In genomic region chr7:134140889-134141867, GRCh38 we compare ENCODE assay signal across 8 cellular contexts. TPM values are rescaled to one million over a fixed set of nuclear protein-coding genes. Genes with fewer than 3 reads are reported as not detected.
DNase-seq lines count a peak whose midpoint lies in the region; ATAC-seq and TF ChIP-seq lines count a peak whose summit lies in the region.

No MANE protein-coding gene starts in this region.

- H3K27ac ChIP-seq in HEK293 (ENCODE audit: extremely low read depth, low read depth, low read length) (no peak overlapping the region), mesendoderm (ENCODE audit: low read depth, low read length) (no peak overlapping the region)

- H3K36me3 ChIP-seq in HEK293 (ENCODE audit: control insufficient read depth in 2 of 2, insufficient read depth in 1 of 2, low read length in 2 of 2) (no peaks in the 10 kb centered on the region), endocrine pancreas (ENCODE audit: control insufficient read depth, insufficient read depth, low read length) (no peaks in the 10 kb centered on the region), mesendoderm (ENCODE audit: control insufficient read depth, insufficient read depth, low read length) (no peaks in the 10 kb centered on the region)

- H3K9me3 ChIP-seq in HEK293 (ENCODE audit: control insufficient read depth, insufficient read depth, low read depth, low read length): no peaks in the 10 kb centered on the region
- H3K9me3 ChIP-seq in endocrine pancreas (ENCODE audit: control insufficient read depth, low read length): no peaks in the 10 kb centered on the region

- no peak overlapping the region for H3K4me3 Mint-ChIP-seq in activated CD8-positive, alpha-beta T cell treated with anti-CD3 and anti-CD28 coated beads for 36 hours

- H4K8ac ChIP-seq in mesendoderm (ENCODE audit: low read depth, low read length): no peak overlapping the region

- no peaks in the 10 kb centered on the region for H3K36me3 Mint-ChIP-seq in activated CD8-positive, alpha-beta T cell treated with anti-CD3 and anti-CD28 coated beads for 36 hours (ENCODE audit: low read depth)

- no peaks in the 10 kb centered on the region for H3K79me1 ChIP-seq in mesendoderm (ENCODE audit: low read length)

- no CpG with 5 or more reads among the region's 18 CpGs for WGBS in mesendoderm (ENCODE audit: extremely low coverage, insufficient coverage, low lambda C conversion rate)

- no peak overlapping the region for H3K4ac ChIP-seq in mesendoderm (ENCODE audit: low read depth, low read length)

- ATAC-seq in activated CD8-positive, alpha-beta T cell treated with anti-CD3 and anti-CD28 coated beads for 36 hours: peak; percentile 97

- H3K23ac ChIP-seq in mesendoderm (ENCODE audit: low read length): no peak overlapping the region

- peak; percentile 56; the same call in 1 of the 2 replicates for TF ChIP-seq CTCF in HEK293 (tag by site-specific recombination; IDR thresholded peaks at IDR 0.05)
- TF ChIP-seq CTCF in activated CD8-positive, alpha-beta T cell treated with anti-CD3 and anti-CD28 coated beads for 36 hours (IDR thresholded peaks at IDR 0.05): peak; percentile 88

- intact Hi-C loops in activated CD8-positive, alpha-beta T cell treated with anti-CD3 and anti-CD28 coated beads for 36 hours (cut with micrococcal nuclease): no loop called here

- peak overlapping the region; percentile 21 for H3K9ac ChIP-seq in endocrine pancreas (ENCODE audit: control insufficient read depth, insufficient read depth, low read length)
- no peak overlapping the region for H3K9ac ChIP-seq in mesendoderm (ENCODE audit: low read length)

- H3K27me3 ChIP-seq in endocrine pancreas (ENCODE audit: control insufficient read depth, insufficient read depth, low read length) (no peaks in the 10 kb centered on the region), mesendoderm (ENCODE audit: insufficient read depth, low read length, poor library complexity) (no peaks in the 10 kb centered on the region)

- H3K4me3 ChIP-seq in HEK293 (ENCODE audit: low read depth, low read length): no peak overlapping the region
- H3K4me3 ChIP-seq in endocrine pancreas (ENCODE audit: control insufficient read depth, insufficient read depth, low read length): peak overlapping the region; percentile 25
- H3K4me3 ChIP-seq in mesendoderm (ENCODE audit: low read length): no peak overlapping the region

- H3K4me1 ChIP-seq in HEK293 (ENCODE audit: control insufficient read depth, insufficient read depth, low read length) (no peaks in the 10 kb centered on the region), endocrine pancreas (ENCODE audit: control insufficient read depth, insufficient read depth, low read length) (no peaks in the 10 kb centered on the region), mesendoderm (ENCODE audit: control insufficient read depth, low read depth, low read length) (no peaks in the 10 kb centered on the region)

- no peak overlapping the region for H2BK5ac ChIP-seq in mesendoderm (ENCODE audit: low read length)

- DNase-seq in NCI-H510A treated with DMSO at 0.1 percent for 48 hours (lab: John Stamatoyannopoulos, UW) (peak; percentile 12), NCI-H510A (lab: John Stamatoyannopoulos, UW) (no peak), NCI-H2081 treated with DMSO at 0.1 percent for 48 hours (lab: John Stamatoyannopoulos, UW) (peak; percentile 5), mesendoderm (peak; percentile 85)
- DNase-seq in activated CD8-positive, alpha-beta T cell treated with anti-CD3 and anti-CD28 coated beads for 36 hours: peak; percentile 79
- DNase-seq in stimulated activated CD8-positive, alpha-beta memory T cell treated with anti-CD3 and anti-CD28 coated beads, Interleukin-7, amount 100 ng/mL, for 48 hours (ENCODE audit: extremely low read depth in 1 of 2, low read depth in 1 of 2): peak; percentile 10 to 11

- H3K9me3 Mint-ChIP-seq in activated CD8-positive, alpha-beta T cell treated with anti-CD3 and anti-CD28 coated beads for 36 hours: no peaks in the 10 kb centered on the region

- H3K27me3 Mint-ChIP-seq in activated CD8-positive, alpha-beta T cell treated with anti-CD3 and anti-CD28 coated beads for 36 hours: no peaks in the 10 kb centered on the region

- no peak overlapping the region for H2AK5ac ChIP-seq in mesendoderm (ENCODE audit: low read length)

- POLR2A ChIA-PET in HEK293 (lab: Yijun Ruan, JAX): interaction anchor here (0.8 kb wide), 1 partner anchor 9 kb away, joined by 4 read pairs; no protein-coding TSS in a partner anchor
- POLR2A ChIA-PET in activated CD8-positive, alpha-beta T cell treated with anti-CD3 and anti-CD28 coated beads for 36 hours (lab: Charles Lee): no interaction called here

- CTCF ChIA-PET in HEK293 (lab: Yijun Ruan, JAX): interaction anchor here (0.5 to 2.4 kb wide), 44 partner anchors 8 to 1825 kb away, joined by 3 to 15 read pairs (median 4); partner anchors contain the start of gene LRGUK
- CTCF ChIA-PET in activated CD8-positive, alpha-beta T cell treated with anti-CD3 and anti-CD28 coated beads for 36 hours (lab: Charles Lee): interaction anchor here (0.6 to 2.4 kb wide), 35 partner anchors 9 to 706 kb away, joined by 3 to 27 read pairs (median 4); partner anchors contain the start of genes LRGUK and SLC35B4

- no peak overlapping the region for H3K27ac Mint-ChIP-seq in activated CD8-positive, alpha-beta T cell treated with anti-CD3 and anti-CD28 coated beads for 36 hours

- H2BK120ac ChIP-seq in mesendoderm (ENCODE audit: low read depth, low read length): no peak overlapping the region

- H3K79me2 ChIP-seq in mesendoderm (ENCODE audit: control insufficient read depth, insufficient read depth, low read length): no peaks in the 10 kb centered on the region

- H3K4me2 ChIP-seq in mesendoderm (ENCODE audit: low read length): no peak overlapping the region

- no peak overlapping the region for H4K5ac ChIP-seq in mesendoderm (ENCODE audit: low read length)

- no peak overlapping the region for H3K18ac ChIP-seq in mesendoderm (ENCODE audit: low read length)

- H3K4me1 Mint-ChIP-seq in activated CD8-positive, alpha-beta T cell treated with anti-CD3 and anti-CD28 coated beads for 36 hours (ENCODE audit: low read depth): peaks cover 5% of the 10 kb centered on the region

- no peak overlapping the region for H2BK15ac ChIP-seq in mesendoderm (replicated peaks; ENCODE audit: low read depth)

- H3K56ac ChIP-seq in mesendoderm (ENCODE audit: low read length): no peak overlapping the region

TF ChIP-seq in HEK293, 187 proteins besides CTCF, POLR2A, EP300 and RAD21:
- TF ChIP-seq ZNF654 (tag by site-specific recombination; IDR thresholded peaks at IDR 0.05; ENCODE audit: low read depth) (peak; percentile 60), ZNF747 (tag by site-specific recombination; IDR thresholded peaks at IDR 0.05) (no peak), ZFP3 (tag by site-specific recombination; IDR thresholded peaks at IDR 0.05; ENCODE audit: low read depth) (no peak), ZNF548 (tag by site-specific recombination; IDR thresholded peaks at IDR 0.05) (no peak), ZNF391 (tag by site-specific recombination; IDR thresholded peaks at IDR 0.05; ENCODE audit: borderline replicate concordance, low read depth) (no peak), ZNF2 (tag by site-specific recombination; IDR thresholded peaks at IDR 0.05) (0 out of 2 replicates have a peak, but pooled peaks have one; percentile 17), ZBTB20 (tag by site-specific recombination; IDR thresholded peaks at IDR 0.05) (peak; percentile 49; the same call in 1 of the 2 replicates), ZSCAN30 (tag by site-specific recombination; IDR thresholded peaks at IDR 0.05) (0 out of 2 replicates have a peak, but pooled peaks have one; percentile 14), ZNF510 (tag by site-specific recombination; IDR thresholded peaks at IDR 0.05; ENCODE audit: insufficient replicate concordance) (no peak)

RNA-seq across cellular contexts. Expression of gene LRGUK, which starts 14.0 kb away (rescaled TPM):
- under 1 TPM in 1 of 2 experiments, not detected in 1; 0.09 TPM for total RNA-seq in activated CD8-positive, alpha-beta T cell treated with anti-CD3 and anti-CD28 coated beads for 36 hours
- polyA plus RNA-seq in mesendoderm (2013, experiment 1 of 2): 0.49 TPM
- polyA plus RNA-seq in mesendoderm (2013, experiment 2 of 2): 0.42 TPM
